17 cellular contexts compared by ENCODE assay signal in the genomic region with DNA sequence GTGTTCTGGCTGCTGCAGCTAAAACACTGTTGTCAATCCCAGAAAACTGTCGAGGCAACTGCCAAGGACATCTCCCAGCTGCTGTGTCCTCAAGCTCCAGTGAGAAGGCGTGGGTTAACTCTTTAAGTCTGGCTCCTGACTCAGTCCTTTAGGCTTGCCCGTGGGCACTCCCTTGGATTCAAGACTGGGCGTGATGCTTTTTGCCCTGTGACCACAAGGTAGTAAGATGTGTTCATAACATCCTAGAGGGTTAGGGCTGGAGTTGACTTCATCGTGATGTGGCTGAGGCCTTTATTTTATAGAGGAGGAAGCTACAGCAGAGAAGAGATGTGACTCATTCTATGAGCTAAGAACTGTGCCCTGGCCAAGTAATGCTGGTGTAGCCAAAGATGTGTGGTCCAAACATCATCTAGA. TPM values are rescaled to one million over a fixed set of nuclear protein-coding genes. Genes with fewer than 3 reads are reported as not detected.
DNase-seq lines count a peak whose midpoint lies in the region; ATAC-seq, FAIRE-seq and TF ChIP-seq lines count a peak whose summit lies in the region.
"Had no signal": no experiment of that assay in that cellular context is flagged by ENCODE, and none has a peak within 500 bp of the region (broad histone marks: within the 10 kb centered on the region; RNA-seq: fewer than 3 reads in every experiment).

No MANE protein-coding gene starts in this region.

- TF ChIP-seq CTCF in kidney (IDR thresholded peaks at IDR 0.05; ENCODE audit: borderline replicate concordance, extremely low read depth, insufficient read depth) (no peak), smooth muscle cell (IDR thresholded peaks at IDR 0.05; ENCODE audit: borderline replicate concordance, insufficient read depth, poor library complexity, severe bottlenecking) (no peak)

- H2BK15ac ChIP-seq in mesenchymal stem cell (ENCODE audit: low read depth, poor library complexity, severe bottlenecking), result no peak overlapping the region

- H2BK120ac ChIP-seq in mesenchymal stem cell (ENCODE audit: low read depth, low read length), result no peak overlapping the region

- H3K27me3 ChIP-seq in MG63 (no peaks in the 10 kb centered on the region), mesenchymal stem cell (ENCODE audit: control insufficient read depth in 1 of 2, insufficient read depth in 1 of 2, low read length in 2 of 2) (no peaks in the 10 kb centered on the region), smooth muscle cell (ENCODE audit: low read depth) (no peaks in the 10 kb centered on the region)
- H3K27me3 ChIP-seq: neutrophil had no signal

- no peak overlapping the region for H3K23ac ChIP-seq in mesenchymal stem cell (ENCODE audit: low read length in 2 of 2)

- no peak overlapping the region for H2AK5ac ChIP-seq in mesenchymal stem cell (ENCODE audit: low read length, severe bottlenecking)

- WGBS in mesenchymal stem cell, result 50% methylated on average over 5 of the region's 5 CpGs
- 36% methylated on average over 5 of the region's 5 CpGs for WGBS in smooth muscle cell (ENCODE audit: low lambda C conversion rate)

- H3K4me2 ChIP-seq in mesenchymal stem cell (ENCODE audit: low read length, poor library complexity, severe bottlenecking) (no peak overlapping the region), smooth muscle cell (no peak overlapping the region)

- intact Hi-C loops in kidney (cut with DNase I), result no loop called here

- no peaks in the 10 kb centered on the region for H4K20me1 ChIP-seq in smooth muscle cell (ENCODE audit: low read depth)

- H2AFZ ChIP-seq in mesenchymal stem cell (ENCODE audit: low read depth, low read length), result no peak overlapping the region
- H2AFZ ChIP-seq in smooth muscle cell (ENCODE audit: low read depth), result no peak overlapping the region

- H3K4ac ChIP-seq in mesenchymal stem cell (ENCODE audit: low read depth in 1 of 2, low read length in 2 of 2), result no peak overlapping the region

- H4K91ac ChIP-seq in mesenchymal stem cell (ENCODE audit: low read length), result no peak overlapping the region

- no peak overlapping the region for H3K14ac ChIP-seq in mesenchymal stem cell (ENCODE audit: low read length in 2 of 2)

- no peak overlapping the region for H2BK5ac ChIP-seq in mesenchymal stem cell (ENCODE audit: low read depth, low read length, poor library complexity, severe bottlenecking)

- H3F3A ChIP-seq in smooth muscle cell (ENCODE audit: low read depth), result no peaks in the 10 kb centered on the region

- no peak overlapping the region for H2BK12ac ChIP-seq in mesenchymal stem cell (ENCODE audit: low read length in 2 of 2)

- H3K9ac ChIP-seq in mesenchymal stem cell (ENCODE audit: low read length) (peak overlapping the region; percentile 33), kidney (ENCODE audit: low read length in 2 of 2) (no peak overlapping the region), smooth muscle cell (ENCODE audit: low read depth) (no peak overlapping the region)

- H3K9me3 ChIP-seq in MG63 (no peaks in the 10 kb centered on the region), mesenchymal stem cell (ENCODE audit: control insufficient read depth, low read length) (no peaks in the 10 kb centered on the region), kidney (ENCODE audit: control insufficient read depth in 1 of 2, low read length in 2 of 2) (no peaks in the 10 kb centered on the region), smooth muscle cell (replicated peaks; ENCODE audit: low read depth) (no peaks in the 10 kb centered on the region)
- H3K9me3 ChIP-seq: neutrophil had no signal

- no peaks in the 10 kb centered on the region for H3K79me1 ChIP-seq in mesenchymal stem cell (replicated peaks; ENCODE audit: low read length, poor library complexity, severe bottlenecking)

- H3K27ac ChIP-seq in mesenchymal stem cell (ENCODE audit: low read length, poor library complexity, severe bottlenecking) (no peak overlapping the region), kidney (ENCODE audit: low read depth in 2 of 2, low read length in 2 of 2) (no peak overlapping the region), smooth muscle cell (ENCODE audit: low read depth) (no peak overlapping the region)
- H3K27ac ChIP-seq: neutrophil had no signal

- FAIRE-seq in kidney (lab: Jason Lieb, UNC), result no peak
- FAIRE-seq: islet of Langerhans had no signal

- H3K79me2 ChIP-seq in smooth muscle cell (ENCODE audit: low read depth), result no peaks in the 10 kb centered on the region

- no peak overlapping the region for H3K18ac ChIP-seq in mesenchymal stem cell (ENCODE audit: low read depth in 1 of 2, low read length in 2 of 2)

- no peak overlapping the region for H4K8ac ChIP-seq in mesenchymal stem cell (ENCODE audit: low read length)

- H3K4me3 ChIP-seq in MG63 (no peak overlapping the region), mesenchymal stem cell (ENCODE audit: insufficient read depth in 1 of 2, low read depth in 1 of 2, low read length in 2 of 2) (no peak overlapping the region), kidney (ENCODE audit: low read length in 2 of 2) (no peak overlapping the region), smooth muscle cell (no peak overlapping the region)

- H3K4me1 ChIP-seq in mesenchymal stem cell (ENCODE audit: control insufficient read depth, insufficient read depth, low read depth, low read length) (no peaks in the 10 kb centered on the region), kidney (ENCODE audit: control insufficient read depth in 1 of 2, insufficient read depth in 1 of 2, low read depth in 1 of 2, low read length in 2 of 2) (no peaks in the 10 kb centered on the region), smooth muscle cell (ENCODE audit: low read depth) (no peaks in the 10 kb centered on the region)

- ATAC-seq in GM21529 (IDR thresholded peaks at IDR 0.05; ENCODE audit: unreplicated experiment), result no peak
- ATAC-seq: Panc1 had no signal

- H3K36me3 ChIP-seq in MG63, result no peaks in the 10 kb centered on the region
- no peaks in the 10 kb centered on the region for H3K36me3 ChIP-seq in mesenchymal stem cell (ENCODE audit: control insufficient read depth in 1 of 2, insufficient read depth in 2 of 2, low read depth in 1 of 2, low read length in 2 of 2)
- H3K36me3 ChIP-seq in kidney (ENCODE audit: control insufficient read depth in 1 of 2, insufficient read depth in 2 of 2, low read length in 2 of 2), result no peaks in the 10 kb centered on the region
- H3K36me3 ChIP-seq in smooth muscle cell (ENCODE audit: low read depth), result no peaks in the 10 kb centered on the region
- H3K36me3 ChIP-seq: neutrophil had no signal

- DNase-seq in AG08396 (ENCODE audit: low spot score), result peak; percentile 73
- DNase-seq in MG63, result peak; percentile 92
- peak; percentile 29 for DNase-seq in dermis blood vessel endothelial cell
- DNase-seq in mesenchymal stem cell, result peak; percentile 66
- no peak for DNase-seq in kidney
- no peak for DNase-seq in smooth muscle cell (lab: John Stamatoyannopoulos, UW; ENCODE audit: unreplicated experiment)
- no peak for DNase-seq in T-helper 9 cell
- DNase-seq: activated CD4-positive, CD25-positive, alpha-beta regulatory T cell; activated gamma-delta T cell; effector memory CD4-positive, alpha-beta T cell; NCI-H2029 treated with DMSO at 0.1 percent for 48 hours; stimulated activated CD4-positive, alpha-beta T cell treated with anti-CD3 and anti-CD28 coated beads, Interleukin-4, amount 100 ng/mL, for 4 hours had no signal

RNA-seq across cellular contexts. Expression of a gene that starts 50.9 kb away (rescaled TPM):
- not detected in 2 replicates for total RNA-seq in MG63 (2014; rRNA removed; shearing (Covaris generic); ENCODE audit: low replicate concordance)
- total RNA-seq in dermis blood vessel endothelial cell (not detected in 2 replicates), kidney (1.4 TPM), smooth muscle cell (0.09 TPM in 1 of 2 replicates, not detected in the other)
- polyA plus RNA-seq in mesenchymal stem cell (2013, experiment 1 of 2), result 0.73 TPM
- 1.1 TPM for polyA plus RNA-seq in mesenchymal stem cell (2013, experiment 2 of 2)
- polyA plus RNA-seq in kidney (ENCODE audit: insufficient read depth, low read depth, low replicate concordance) (not detected), smooth muscle cell (0.76 and 1.00 TPM in 2 replicates)
- polyA plus RNA-seq: CD14-positive monocyte had no signal

Comparison
In these comparisons a context has a peak if more than half of its experiments do, and no peak if none do; other contexts are left out.
1. DNase-seq: peak in AG08396 (single experiment), MG63 (single experiment), dermis blood vessel endothelial cell (single experiment) and mesenchymal stem cell (single experiment); none in kidney (single experiment), smooth muscle cell (single experiment) and T-helper 9 cell (single experiment).